1 cellular context compared by ENCODE assay signal in genomic region chr6:30489081-30490030, GRCh38.
TF ChIP-seq lines count a peak whose summit lies in the region.

Gene HLA-E, plus strand, starts transcription at chr6:30489509. Its CDS starts 23 bp downstream, at chr6:30489532.

TF ChIP-seq in HCT116, 20 proteins besides CTCF, POLR2A, EP300 and RAD21 (continued from another document):
- TF ChIP-seq ZBTB33 (IDR thresholded peaks at IDR 0.05; ENCODE audit: extremely low read depth, insufficient replicate concordance, low read length) (no peak), EGR1 (IDR thresholded peaks at IDR 0.05; ENCODE audit: low read depth) (no peak), SP1 (IDR thresholded peaks at IDR 0.05; ENCODE audit: low read depth) (peak; percentile 80), MAX (IDR thresholded peaks at IDR 0.05) (peak; percentile 70)
TF ChIP-seq in HCT116: peak in this region for 8.
